1 cellular context compared by ENCODE assay signal in the genomic region with DNA sequence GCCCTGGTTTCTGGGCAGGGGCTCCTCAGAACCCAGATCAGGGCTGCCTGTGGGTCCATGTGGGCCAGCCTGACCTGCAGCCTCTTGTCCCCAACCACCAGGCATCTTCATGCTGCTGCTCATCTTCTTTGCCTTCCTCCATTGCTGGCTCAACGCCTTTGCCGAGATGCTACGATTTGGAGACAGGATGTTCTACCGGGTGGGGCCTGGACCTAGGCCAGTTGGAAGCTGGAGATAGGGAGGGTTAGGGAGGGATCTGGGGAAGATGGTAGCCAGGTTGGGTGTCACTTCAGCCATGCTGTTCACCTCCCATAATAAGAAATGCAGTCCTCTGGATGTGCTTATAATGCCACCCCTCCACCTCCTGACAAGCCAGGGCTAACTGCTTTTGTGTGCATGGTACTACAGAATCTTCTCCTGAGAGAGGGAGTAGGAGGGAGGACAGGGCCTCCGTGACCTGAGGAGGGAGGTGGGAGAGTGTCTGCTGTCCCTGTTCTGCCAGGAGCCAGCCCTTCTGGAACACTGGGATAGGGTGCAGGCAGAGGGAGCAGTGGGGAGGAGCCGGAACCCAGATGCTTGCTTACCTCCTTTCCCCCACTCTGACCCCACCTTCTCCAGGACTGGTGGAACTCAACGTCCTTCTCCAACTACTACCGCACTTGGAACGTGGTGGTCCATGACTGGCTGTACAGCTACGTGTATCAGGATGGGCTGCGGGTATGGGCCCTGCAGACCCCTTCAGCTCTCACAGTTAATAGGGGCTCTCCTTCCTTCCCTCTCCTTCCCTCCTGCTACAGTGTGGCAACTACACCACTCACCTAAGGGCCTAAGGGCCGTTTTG.
TF ChIP-seq lines count a peak whose summit lies in the region.

No MANE protein-coding gene starts in this region.

TF ChIP-seq in HepG2, 621 proteins besides CTCF, POLR2A, EP300 and RAD21:
- no peak for TF ChIP-seq RBM22 (optimal IDR thresholded peaks at IDR 0.05; ENCODE audit: low read length)
- TF ChIP-seq ZNF136 (CRISPR knock-in tag; IDR thresholded peaks at IDR 0.05; ENCODE audit: low read depth) = no peak
- no peak for TF ChIP-seq ZNF276 (CRISPR knock-in tag; IDR thresholded peaks at IDR 0.05; ENCODE audit: low read depth)
- TF ChIP-seq MAZ (IDR thresholded peaks at IDR 0.05; ENCODE audit: borderline replicate concordance, low read depth, low read length) = no peak
- no peak for TF ChIP-seq MAZ (CRISPR knock-in tag; IDR thresholded peaks at IDR 0.05; ENCODE audit: low read depth)
- TF ChIP-seq ZNF441 (CRISPR knock-in tag; IDR thresholded peaks at IDR 0.05; ENCODE audit: borderline replicate concordance) = no peak
- 0 out of 2 replicates have a peak, but pooled peaks have one; percentile 5 for TF ChIP-seq POLR2AphosphoS5 (IDR thresholded peaks at IDR 0.05; ENCODE audit: low read depth, low read length)
- TF ChIP-seq RARA (CRISPR knock-in tag; IDR thresholded peaks at IDR 0.05) = no peak
